22 cellular contexts compared by ENCODE assay signal in the genomic region with DNA sequence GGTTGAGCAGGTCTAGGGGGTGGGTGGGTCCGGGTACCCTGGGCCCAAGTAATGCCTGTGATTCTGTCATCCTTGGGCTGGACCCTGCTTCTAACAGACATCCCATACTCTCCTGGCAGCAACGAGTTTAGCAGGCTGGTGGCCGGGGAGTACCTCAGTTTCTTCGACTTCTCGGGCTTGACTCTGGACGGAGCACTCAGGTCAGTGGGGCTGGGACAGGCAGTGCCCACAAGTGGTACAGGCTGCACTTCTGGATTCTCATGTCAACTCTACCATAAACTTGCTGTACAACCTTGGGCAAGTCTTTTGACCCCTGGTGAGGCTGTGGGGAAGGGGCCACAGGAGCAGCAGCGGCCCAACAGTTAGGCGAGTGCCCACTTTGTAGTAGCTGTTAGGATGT. TPM values are rescaled to one million over a fixed set of nuclear protein-coding genes. Genes with fewer than 3 reads are reported as not detected.
"Had no signal": no experiment of that assay in that cellular context is flagged by ENCODE, and none has a peak within 500 bp of the region (broad histone marks: within the 10 kb centered on the region; RNA-seq: fewer than 3 reads in every experiment).

No MANE protein-coding gene starts in this region.

- H3K27ac ChIP-seq: esophagus squamous epithelium, gastroesophageal sphincter, hepatocyte, parathyroid adenoma, psoas muscle, skin epidermis, thoracic aorta had no signal

- H3K27me3 Mint-ChIP-seq: stimulated activated naive CD8-positive, alpha-beta T cell treated with anti-CD3 and anti-CD28 coated beads, Interleukin-15, amount 100 ng/mL, for 72 hours had no signal

- H3K4me1 ChIP-seq: esophagus squamous epithelium, gastroesophageal sphincter, parathyroid adenoma, psoas muscle had no signal

- H3K36me3 ChIP-seq: esophagus squamous epithelium, gastroesophageal sphincter, thoracic aorta had no signal

- H3K4me3 Mint-ChIP-seq: dendritic cell treated with granulocyte-macrophage colony-stimulating factor and Interleukin-4, amounts not matched to agents 40 ng/mL and 50 ng/mL, for 4 days; effector memory CD8-positive, alpha-beta T cell; naive B cell; nephron; stimulated activated naive B cell treated with anti-CD40 and anti-IgM and Interleukin-4, amounts not matched to agents 10 μg/mL and 1 μg/mL and 100 μg/mL, for 72 hours; stimulated activated naive CD8-positive, alpha-beta T cell treated with anti-CD3 and anti-CD28 coated beads, Interleukin-15, amount 100 ng/mL, for 72 hours had no signal

- H3K4me3 ChIP-seq: esophagus squamous epithelium, gastroesophageal sphincter, hepatocyte, psoas muscle, skin epidermis, thoracic aorta had no signal

- H3K27me3 ChIP-seq: esophagus squamous epithelium had no signal

- H3K9me3 ChIP-seq: esophagus squamous epithelium, psoas muscle, thoracic aorta had no signal

- H3K27ac Mint-ChIP-seq: dendritic cell treated with granulocyte-macrophage colony-stimulating factor and Interleukin-4, amounts not matched to agents 40 ng/mL and 50 ng/mL, for 4 days; effector memory CD8-positive, alpha-beta T cell; naive B cell; nephron; stimulated activated naive B cell treated with anti-CD40 and anti-IgM and Interleukin-4, amounts not matched to agents 10 μg/mL and 1 μg/mL and 100 μg/mL, for 72 hours; stimulated activated naive CD8-positive, alpha-beta T cell treated with anti-CD3 and anti-CD28 coated beads, Interleukin-15, amount 100 ng/mL, for 72 hours had no signal

- H3K4me1 Mint-ChIP-seq: naive B cell; nephron; stimulated activated naive B cell treated with anti-CD40 and anti-IgM and Interleukin-4, amounts not matched to agents 10 μg/mL and 1 μg/mL and 100 μg/mL, for 72 hours; stimulated activated naive CD8-positive, alpha-beta T cell treated with anti-CD3 and anti-CD28 coated beads, Interleukin-15, amount 100 ng/mL, for 72 hours had no signal

- DNase-seq: effector memory CD8-positive, alpha-beta T cell; esophagus squamous epithelium; foreskin fibroblast; mesendoderm; naive B cell; occipital lobe; stimulated activated CD4-positive, alpha-beta T cell treated with anti-CD3 and anti-CD28 coated beads, Interleukin-2, amount 100 ng/mL, for 24 hours; stimulated activated CD4-positive, alpha-beta T cell treated with anti-CD3 and anti-CD28 coated beads, Interleukin-4, amount 100 ng/mL, for 4 hours; stimulated activated naive B cell treated with anti-CD40 and anti-IgM and Interleukin-4, amounts not matched to agents 10 μg/mL and 1 μg/mL and 100 μg/mL, for 72 hours; stimulated activated naive CD8-positive, alpha-beta T cell treated with anti-CD3 and anti-CD28 coated beads, Interleukin-15, amount 100 ng/mL, for 72 hours; trophoblast cell had no signal

- ATAC-seq: effector memory CD8-positive, alpha-beta T cell; gastroesophageal sphincter; psoas muscle; sciatic nerve; stimulated activated naive B cell treated with anti-CD40 and anti-IgM and Interleukin-4, amounts not matched to agents 10 μg/mL and 1 μg/mL and 100 μg/mL, for 72 hours; stimulated activated naive CD8-positive, alpha-beta T cell treated with anti-CD3 and anti-CD28 coated beads, Interleukin-15, amount 100 ng/mL, for 72 hours had no signal

- H3K9ac ChIP-seq: parathyroid adenoma had no signal

RNA-seq across cellular contexts. Expression of gene PSD2, which starts 21.8 kb away (rescaled TPM):
- total RNA-seq: epithelial cell of proximal tubule, esophagus squamous epithelium, hepatocyte had no signal
- polyA plus RNA-seq: hepatocyte, liver had no signal
